1 cellular context compared by ENCODE assay signal in the genomic region with DNA sequence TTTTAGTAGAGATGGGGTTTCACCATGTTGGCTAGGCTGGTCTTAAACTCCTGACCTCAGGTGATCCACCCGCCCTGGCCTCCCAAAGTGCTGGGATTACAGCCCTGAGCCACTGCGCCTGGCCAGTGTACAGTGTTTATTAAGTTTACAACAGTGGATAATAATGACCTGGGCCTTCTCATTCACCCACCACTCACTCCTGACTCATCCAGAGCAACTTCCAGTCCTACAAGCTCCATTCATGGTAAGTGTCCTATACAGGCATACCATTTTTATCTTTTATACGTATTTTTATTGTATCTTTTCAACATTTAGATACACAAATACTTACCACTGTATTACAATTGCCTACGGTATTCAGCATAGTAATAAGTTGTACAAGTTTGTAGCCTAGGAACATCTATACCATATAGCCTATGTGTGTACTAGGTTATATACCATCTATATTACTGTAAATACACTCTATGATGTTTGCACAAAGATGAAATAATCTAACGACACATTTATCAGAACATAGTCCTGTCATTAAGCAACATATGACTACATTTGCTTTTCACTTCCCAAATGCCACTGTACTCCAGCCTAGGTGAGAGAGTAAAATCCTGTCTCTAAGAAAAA.
TF ChIP-seq lines count a peak whose summit lies in the region.

No MANE protein-coding gene starts in this region.

TF ChIP-seq in IMR-90, 13 proteins besides CTCF, POLR2A, EP300 and RAD21:
- TF ChIP-seq FOS (IDR thresholded peaks at IDR 0.05; ENCODE audit: low read depth, low read length) (no peak), SMC3 (IDR thresholded peaks at IDR 0.05; ENCODE audit: low read depth, low read length) (no peak), NFE2L2 (IDR thresholded peaks at IDR 0.05; ENCODE audit: low read depth, low read length) (no peak), BHLHE40 (IDR thresholded peaks at IDR 0.05; ENCODE audit: low read depth, low read length) (no peak)
- TF ChIP-seq, protein P1, sequence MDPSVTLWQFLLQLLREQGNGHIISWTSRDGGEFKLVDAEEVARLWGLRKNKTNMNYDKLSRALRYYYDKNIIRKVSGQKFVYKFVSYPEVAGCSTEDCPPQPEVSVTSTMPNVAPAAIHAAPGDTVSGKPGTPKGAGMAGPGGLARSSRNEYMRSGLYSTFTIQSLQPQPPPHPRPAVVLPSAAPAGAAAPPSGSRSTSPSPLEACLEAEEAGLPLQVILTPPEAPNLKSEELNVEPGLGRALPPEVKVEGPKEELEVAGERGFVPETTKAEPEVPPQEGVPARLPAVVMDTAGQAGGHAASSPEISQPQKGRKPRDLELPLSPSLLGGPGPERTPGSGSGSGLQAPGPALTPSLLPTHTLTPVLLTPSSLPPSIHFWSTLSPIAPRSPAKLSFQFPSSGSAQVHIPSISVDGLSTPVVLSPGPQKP (IDR thresholded peaks at IDR 0.05; ENCODE audit: borderline replicate concordance, low read depth, low read length) = no peak
